ENCODE assay signal across 1 cellular context in the genomic region with DNA sequence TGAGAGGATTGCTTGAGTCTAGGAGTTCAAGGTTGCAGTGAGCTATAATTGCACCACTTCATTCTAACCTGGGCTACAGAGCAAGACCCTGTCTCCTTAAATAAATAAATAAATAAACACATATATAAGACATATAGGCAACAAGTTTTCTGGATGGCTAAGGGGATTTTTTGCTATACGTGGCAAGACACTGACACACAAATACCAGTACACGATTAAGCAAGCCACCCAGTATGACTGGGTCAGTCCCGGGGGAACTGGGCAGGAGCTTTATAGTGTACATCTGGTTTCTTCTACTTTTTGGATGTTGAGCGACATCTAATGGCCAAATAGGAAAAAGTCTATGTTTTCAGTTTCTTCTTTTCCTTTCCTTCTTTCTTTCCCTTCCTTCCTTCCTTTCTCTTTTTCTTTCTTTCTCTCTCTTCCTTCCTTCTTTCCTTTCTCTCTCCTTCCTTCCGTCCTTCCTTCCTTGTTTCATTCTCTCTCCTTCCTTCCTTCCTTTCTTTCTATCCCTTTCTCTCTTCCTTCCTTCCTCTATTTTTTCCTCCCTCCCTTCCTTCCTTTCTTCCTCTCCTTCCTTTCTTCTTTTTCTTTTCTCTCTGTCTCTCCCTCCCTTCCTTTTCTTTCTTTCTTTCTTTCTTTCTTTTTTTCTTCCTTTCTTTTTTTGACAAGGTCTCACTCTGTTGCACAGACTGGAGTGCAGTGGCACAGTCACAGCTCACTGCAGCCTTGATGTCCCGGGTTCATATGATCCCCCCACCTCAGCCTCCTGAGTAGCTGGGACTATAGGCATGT.
TF ChIP-seq lines count a peak whose summit lies in the region.

No MANE protein-coding gene starts in this region.

TF ChIP-seq in K562, 482 proteins besides CTCF, POLR2A, EP300 and RAD21 (continued from another document and continues in another):
- TF ChIP-seq ZNF274 (IDR thresholded peaks at IDR 0.05; ENCODE audit: borderline replicate concordance, low read depth, low read length) (no peak), SAFB (IDR thresholded peaks at IDR 0.05; ENCODE audit: borderline replicate concordance, low read depth, low read length) (no peak), POLR3G (IDR thresholded peaks at IDR 0.05; ENCODE audit: extremely low read depth, insufficient read length, insufficient replicate concordance) (no peak), CBFB (CRISPR knock-in tag; IDR thresholded peaks at IDR 0.05) (no peak), ZNF695 (CRISPR knock-in tag; IDR thresholded peaks at IDR 0.05) (no peak), GABPB1 (CRISPR knock-in tag; IDR thresholded peaks at IDR 0.05) (no peak), IFI16 (CRISPR knock-in tag; IDR thresholded peaks at IDR 0.05) (no peak), ELF2 (CRISPR knock-in tag; IDR thresholded peaks at IDR 0.05) (no peak), PRMT5 (CRISPR knock-in tag; IDR thresholded peaks at IDR 0.05) (no peak), MYC (IDR thresholded peaks at IDR 0.05; ENCODE audit: low read depth, low read length) (no peak), MYC (CRISPR knock-in tag; IDR thresholded peaks at IDR 0.05; ENCODE audit: borderline replicate concordance, low read depth) (no peak), ARNT (IDR thresholded peaks at IDR 0.05) (peak; percentile 73 to 86; a peak in 3 of 4 replicates), NFYB (IDR thresholded peaks at IDR 0.05; ENCODE audit: extremely low read depth, insufficient read length) (no peak), L3MBTL2 (IDR thresholded peaks at IDR 0.05) (no peak), HDAC8 (tag; IDR thresholded peaks at IDR 0.05) (no peak), ZNF282 (CRISPR knock-in tag; IDR thresholded peaks at IDR 0.05) (no peak), ESRRA (IDR thresholded peaks at IDR 0.05; ENCODE audit: borderline replicate concordance, low read depth) (no peak)
- TF ChIP-seq, protein P1, sequence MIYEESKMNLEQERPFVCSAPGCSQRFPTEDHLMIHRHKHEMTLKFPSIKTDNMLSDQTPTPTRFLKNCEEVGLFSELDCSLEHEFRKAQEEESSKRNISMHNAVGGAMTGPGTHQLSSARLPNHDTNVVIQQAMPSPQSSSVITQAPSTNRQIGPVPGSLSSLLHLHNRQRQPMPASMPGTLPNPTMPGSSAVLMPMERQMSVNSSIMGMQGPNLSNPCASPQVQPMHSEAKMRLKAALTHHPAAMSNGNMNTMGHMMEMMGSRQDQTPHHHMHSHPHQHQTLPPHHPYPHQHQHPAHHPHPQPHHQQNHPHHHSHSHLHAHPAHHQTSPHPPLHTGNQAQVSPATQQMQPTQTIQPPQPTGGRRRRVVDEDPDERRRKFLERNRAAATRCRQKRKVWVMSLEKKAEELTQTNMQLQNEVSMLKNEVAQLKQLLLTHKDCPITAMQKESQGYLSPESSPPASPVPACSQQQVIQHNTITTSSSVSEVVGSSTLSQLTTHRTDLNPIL (CRISPR knock-in tag; IDR thresholded peaks at IDR 0.05): no peak
- TF ChIP-seq, protein P2, sequence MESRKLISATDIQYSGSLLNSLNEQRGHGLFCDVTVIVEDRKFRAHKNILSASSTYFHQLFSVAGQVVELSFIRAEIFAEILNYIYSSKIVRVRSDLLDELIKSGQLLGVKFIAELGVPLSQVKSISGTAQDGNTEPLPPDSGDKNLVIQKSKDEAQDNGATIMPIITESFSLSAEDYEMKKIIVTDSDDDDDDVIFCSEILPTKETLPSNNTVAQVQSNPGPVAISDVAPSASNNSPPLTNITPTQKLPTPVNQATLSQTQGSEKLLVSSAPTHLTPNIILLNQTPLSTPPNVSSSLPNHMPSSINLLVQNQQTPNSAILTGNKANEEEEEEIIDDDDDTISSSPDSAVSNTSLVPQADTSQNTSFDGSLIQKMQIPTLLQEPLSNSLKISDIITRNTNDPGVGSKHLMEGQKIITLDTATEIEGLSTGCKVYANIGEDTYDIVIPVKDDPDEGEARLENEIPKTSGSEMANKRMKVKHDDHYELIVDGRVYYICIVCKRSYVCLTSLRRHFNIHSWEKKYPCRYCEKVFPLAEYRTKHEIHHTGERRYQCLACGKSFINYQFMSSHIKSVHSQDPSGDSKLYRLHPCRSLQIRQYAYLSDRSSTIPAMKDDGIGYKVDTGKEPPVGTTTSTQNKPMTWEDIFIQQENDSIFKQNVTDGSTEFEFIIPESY (CRISPR knock-in tag; IDR thresholded peaks at IDR 0.05): no peak
- TF ChIP-seq, protein P3, sequence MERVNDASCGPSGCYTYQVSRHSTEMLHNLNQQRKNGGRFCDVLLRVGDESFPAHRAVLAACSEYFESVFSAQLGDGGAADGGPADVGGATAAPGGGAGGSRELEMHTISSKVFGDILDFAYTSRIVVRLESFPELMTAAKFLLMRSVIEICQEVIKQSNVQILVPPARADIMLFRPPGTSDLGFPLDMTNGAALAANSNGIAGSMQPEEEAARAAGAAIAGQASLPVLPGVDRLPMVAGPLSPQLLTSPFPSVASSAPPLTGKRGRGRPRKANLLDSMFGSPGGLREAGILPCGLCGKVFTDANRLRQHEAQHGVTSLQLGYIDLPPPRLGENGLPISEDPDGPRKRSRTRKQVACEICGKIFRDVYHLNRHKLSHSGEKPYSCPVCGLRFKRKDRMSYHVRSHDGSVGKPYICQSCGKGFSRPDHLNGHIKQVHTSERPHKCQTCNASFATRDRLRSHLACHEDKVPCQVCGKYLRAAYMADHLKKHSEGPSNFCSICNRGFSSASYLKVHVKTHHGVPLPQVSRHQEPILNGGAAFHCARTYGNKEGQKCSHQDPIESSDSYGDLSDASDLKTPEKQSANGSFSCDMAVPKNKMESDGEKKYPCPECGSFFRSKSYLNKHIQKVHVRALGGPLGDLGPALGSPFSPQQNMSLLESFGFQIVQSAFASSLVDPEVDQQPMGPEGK (CRISPR knock-in tag; IDR thresholded peaks at IDR 0.05; ENCODE audit: borderline replicate concordance): no peak
- TF ChIP-seq, protein P4, sequence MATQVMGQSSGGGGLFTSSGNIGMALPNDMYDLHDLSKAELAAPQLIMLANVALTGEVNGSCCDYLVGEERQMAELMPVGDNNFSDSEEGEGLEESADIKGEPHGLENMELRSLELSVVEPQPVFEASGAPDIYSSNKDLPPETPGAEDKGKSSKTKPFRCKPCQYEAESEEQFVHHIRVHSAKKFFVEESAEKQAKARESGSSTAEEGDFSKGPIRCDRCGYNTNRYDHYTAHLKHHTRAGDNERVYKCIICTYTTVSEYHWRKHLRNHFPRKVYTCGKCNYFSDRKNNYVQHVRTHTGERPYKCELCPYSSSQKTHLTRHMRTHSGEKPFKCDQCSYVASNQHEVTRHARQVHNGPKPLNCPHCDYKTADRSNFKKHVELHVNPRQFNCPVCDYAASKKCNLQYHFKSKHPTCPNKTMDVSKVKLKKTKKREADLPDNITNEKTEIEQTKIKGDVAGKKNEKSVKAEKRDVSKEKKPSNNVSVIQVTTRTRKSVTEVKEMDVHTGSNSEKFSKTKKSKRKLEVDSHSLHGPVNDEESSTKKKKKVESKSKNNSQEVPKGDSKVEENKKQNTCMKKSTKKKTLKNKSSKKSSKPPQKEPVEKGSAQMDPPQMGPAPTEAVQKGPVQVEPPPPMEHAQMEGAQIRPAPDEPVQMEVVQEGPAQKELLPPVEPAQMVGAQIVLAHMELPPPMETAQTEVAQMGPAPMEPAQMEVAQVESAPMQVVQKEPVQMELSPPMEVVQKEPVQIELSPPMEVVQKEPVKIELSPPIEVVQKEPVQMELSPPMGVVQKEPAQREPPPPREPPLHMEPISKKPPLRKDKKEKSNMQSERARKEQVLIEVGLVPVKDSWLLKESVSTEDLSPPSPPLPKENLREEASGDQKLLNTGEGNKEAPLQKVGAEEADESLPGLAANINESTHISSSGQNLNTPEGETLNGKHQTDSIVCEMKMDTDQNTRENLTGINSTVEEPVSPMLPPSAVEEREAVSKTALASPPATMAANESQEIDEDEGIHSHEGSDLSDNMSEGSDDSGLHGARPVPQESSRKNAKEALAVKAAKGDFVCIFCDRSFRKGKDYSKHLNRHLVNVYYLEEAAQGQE (CRISPR knock-in tag; IDR thresholded peaks at IDR 0.05; ENCODE audit: low read depth): no peak
- TF ChIP-seq, protein P5, sequence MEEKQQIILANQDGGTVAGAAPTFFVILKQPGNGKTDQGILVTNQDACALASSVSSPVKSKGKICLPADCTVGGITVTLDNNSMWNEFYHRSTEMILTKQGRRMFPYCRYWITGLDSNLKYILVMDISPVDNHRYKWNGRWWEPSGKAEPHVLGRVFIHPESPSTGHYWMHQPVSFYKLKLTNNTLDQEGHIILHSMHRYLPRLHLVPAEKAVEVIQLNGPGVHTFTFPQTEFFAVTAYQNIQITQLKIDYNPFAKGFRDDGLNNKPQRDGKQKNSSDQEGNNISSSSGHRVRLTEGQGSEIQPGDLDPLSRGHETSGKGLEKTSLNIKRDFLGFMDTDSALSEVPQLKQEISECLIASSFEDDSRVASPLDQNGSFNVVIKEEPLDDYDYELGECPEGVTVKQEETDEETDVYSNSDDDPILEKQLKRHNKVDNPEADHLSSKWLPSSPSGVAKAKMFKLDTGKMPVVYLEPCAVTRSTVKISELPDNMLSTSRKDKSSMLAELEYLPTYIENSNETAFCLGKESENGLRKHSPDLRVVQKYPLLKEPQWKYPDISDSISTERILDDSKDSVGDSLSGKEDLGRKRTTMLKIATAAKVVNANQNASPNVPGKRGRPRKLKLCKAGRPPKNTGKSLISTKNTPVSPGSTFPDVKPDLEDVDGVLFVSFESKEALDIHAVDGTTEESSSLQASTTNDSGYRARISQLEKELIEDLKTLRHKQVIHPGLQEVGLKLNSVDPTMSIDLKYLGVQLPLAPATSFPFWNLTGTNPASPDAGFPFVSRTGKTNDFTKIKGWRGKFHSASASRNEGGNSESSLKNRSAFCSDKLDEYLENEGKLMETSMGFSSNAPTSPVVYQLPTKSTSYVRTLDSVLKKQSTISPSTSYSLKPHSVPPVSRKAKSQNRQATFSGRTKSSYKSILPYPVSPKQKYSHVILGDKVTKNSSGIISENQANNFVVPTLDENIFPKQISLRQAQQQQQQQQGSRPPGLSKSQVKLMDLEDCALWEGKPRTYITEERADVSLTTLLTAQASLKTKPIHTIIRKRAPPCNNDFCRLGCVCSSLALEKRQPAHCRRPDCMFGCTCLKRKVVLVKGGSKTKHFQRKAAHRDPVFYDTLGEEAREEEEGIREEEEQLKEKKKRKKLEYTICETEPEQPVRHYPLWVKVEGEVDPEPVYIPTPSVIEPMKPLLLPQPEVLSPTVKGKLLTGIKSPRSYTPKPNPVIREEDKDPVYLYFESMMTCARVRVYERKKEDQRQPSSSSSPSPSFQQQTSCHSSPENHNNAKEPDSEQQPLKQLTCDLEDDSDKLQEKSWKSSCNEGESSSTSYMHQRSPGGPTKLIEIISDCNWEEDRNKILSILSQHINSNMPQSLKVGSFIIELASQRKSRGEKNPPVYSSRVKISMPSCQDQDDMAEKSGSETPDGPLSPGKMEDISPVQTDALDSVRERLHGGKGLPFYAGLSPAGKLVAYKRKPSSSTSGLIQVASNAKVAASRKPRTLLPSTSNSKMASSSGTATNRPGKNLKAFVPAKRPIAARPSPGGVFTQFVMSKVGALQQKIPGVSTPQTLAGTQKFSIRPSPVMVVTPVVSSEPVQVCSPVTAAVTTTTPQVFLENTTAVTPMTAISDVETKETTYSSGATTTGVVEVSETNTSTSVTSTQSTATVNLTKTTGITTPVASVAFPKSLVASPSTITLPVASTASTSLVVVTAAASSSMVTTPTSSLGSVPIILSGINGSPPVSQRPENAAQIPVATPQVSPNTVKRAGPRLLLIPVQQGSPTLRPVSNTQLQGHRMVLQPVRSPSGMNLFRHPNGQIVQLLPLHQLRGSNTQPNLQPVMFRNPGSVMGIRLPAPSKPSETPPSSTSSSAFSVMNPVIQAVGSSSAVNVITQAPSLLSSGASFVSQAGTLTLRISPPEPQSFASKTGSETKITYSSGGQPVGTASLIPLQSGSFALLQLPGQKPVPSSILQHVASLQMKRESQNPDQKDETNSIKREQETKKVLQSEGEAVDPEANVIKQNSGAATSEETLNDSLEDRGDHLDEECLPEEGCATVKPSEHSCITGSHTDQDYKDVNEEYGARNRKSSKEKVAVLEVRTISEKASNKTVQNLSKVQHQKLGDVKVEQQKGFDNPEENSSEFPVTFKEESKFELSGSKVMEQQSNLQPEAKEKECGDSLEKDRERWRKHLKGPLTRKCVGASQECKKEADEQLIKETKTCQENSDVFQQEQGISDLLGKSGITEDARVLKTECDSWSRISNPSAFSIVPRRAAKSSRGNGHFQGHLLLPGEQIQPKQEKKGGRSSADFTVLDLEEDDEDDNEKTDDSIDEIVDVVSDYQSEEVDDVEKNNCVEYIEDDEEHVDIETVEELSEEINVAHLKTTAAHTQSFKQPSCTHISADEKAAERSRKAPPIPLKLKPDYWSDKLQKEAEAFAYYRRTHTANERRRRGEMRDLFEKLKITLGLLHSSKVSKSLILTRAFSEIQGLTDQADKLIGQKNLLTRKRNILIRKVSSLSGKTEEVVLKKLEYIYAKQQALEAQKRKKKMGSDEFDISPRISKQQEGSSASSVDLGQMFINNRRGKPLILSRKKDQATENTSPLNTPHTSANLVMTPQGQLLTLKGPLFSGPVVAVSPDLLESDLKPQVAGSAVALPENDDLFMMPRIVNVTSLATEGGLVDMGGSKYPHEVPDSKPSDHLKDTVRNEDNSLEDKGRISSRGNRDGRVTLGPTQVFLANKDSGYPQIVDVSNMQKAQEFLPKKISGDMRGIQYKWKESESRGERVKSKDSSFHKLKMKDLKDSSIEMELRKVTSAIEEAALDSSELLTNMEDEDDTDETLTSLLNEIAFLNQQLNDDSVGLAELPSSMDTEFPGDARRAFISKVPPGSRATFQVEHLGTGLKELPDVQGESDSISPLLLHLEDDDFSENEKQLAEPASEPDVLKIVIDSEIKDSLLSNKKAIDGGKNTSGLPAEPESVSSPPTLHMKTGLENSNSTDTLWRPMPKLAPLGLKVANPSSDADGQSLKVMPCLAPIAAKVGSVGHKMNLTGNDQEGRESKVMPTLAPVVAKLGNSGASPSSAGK (IDR thresholded peaks at IDR 0.05): no peak
- TF ChIP-seq, protein P6, sequence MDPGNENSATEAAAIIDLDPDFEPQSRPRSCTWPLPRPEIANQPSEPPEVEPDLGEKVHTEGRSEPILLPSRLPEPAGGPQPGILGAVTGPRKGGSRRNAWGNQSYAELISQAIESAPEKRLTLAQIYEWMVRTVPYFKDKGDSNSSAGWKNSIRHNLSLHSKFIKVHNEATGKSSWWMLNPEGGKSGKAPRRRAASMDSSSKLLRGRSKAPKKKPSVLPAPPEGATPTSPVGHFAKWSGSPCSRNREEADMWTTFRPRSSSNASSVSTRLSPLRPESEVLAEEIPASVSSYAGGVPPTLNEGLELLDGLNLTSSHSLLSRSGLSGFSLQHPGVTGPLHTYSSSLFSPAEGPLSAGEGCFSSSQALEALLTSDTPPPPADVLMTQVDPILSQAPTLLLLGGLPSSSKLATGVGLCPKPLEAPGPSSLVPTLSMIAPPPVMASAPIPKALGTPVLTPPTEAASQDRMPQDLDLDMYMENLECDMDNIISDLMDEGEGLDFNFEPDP (CRISPR knock-in tag; IDR thresholded peaks at IDR 0.05): no peak
- TF ChIP-seq, protein P7, sequence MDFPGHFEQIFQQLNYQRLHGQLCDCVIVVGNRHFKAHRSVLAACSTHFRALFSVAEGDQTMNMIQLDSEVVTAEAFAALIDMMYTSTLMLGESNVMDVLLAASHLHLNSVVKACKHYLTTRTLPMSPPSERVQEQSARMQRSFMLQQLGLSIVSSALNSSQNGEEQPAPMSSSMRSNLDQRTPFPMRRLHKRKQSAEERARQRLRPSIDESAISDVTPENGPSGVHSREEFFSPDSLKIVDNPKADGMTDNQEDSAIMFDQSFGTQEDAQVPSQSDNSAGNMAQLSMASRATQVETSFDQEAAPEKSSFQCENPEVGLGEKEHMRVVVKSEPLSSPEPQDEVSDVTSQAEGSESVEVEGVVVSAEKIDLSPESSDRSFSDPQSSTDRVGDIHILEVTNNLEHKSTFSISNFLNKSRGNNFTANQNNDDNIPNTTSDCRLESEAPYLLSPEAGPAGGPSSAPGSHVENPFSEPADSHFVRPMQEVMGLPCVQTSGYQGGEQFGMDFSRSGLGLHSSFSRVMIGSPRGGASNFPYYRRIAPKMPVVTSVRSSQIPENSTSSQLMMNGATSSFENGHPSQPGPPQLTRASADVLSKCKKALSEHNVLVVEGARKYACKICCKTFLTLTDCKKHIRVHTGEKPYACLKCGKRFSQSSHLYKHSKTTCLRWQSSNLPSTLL (IDR thresholded peaks at IDR 0.05): peak; percentile 68; the same call in 1 of the 2 replicates
